ENCODE assay signal across 1 cellular context in genomic region chr2:235940330-235940729, GRCh38.
TF ChIP-seq lines count a peak whose summit lies in the region.

No MANE protein-coding gene starts in this region.

TF ChIP-seq in GM23338, 12 proteins besides CTCF, POLR2A, EP300 and RAD21 (continued from another document):
- TF ChIP-seq ZNF462 (CRISPR knock-in tag; IDR thresholded peaks at IDR 0.05) (no peak), CREB1 (CRISPR knock-in tag; IDR thresholded peaks at IDR 0.05; ENCODE audit: low read depth) (no peak), POLR2AphosphoS5 (IDR thresholded peaks at IDR 0.05; ENCODE audit: low read depth) (no peak), ZNF331 (CRISPR knock-in tag; IDR thresholded peaks at IDR 0.05; ENCODE audit: low read depth) (no peak), NANOG (IDR thresholded peaks at IDR 0.05; ENCODE audit: borderline replicate concordance) (no peak), EZH2 (IDR thresholded peaks at IDR 0.05; ENCODE audit: low read depth, unreplicated experiment) (no peak), EZH2phosphoT487 (IDR thresholded peaks at IDR 0.05; ENCODE audit: unreplicated experiment) (no peak)
TF ChIP-seq in GM23338: peak in this region for 0.
